Comparison of ENCODE assay signal across 8 cellular contexts in the genomic region with DNA sequence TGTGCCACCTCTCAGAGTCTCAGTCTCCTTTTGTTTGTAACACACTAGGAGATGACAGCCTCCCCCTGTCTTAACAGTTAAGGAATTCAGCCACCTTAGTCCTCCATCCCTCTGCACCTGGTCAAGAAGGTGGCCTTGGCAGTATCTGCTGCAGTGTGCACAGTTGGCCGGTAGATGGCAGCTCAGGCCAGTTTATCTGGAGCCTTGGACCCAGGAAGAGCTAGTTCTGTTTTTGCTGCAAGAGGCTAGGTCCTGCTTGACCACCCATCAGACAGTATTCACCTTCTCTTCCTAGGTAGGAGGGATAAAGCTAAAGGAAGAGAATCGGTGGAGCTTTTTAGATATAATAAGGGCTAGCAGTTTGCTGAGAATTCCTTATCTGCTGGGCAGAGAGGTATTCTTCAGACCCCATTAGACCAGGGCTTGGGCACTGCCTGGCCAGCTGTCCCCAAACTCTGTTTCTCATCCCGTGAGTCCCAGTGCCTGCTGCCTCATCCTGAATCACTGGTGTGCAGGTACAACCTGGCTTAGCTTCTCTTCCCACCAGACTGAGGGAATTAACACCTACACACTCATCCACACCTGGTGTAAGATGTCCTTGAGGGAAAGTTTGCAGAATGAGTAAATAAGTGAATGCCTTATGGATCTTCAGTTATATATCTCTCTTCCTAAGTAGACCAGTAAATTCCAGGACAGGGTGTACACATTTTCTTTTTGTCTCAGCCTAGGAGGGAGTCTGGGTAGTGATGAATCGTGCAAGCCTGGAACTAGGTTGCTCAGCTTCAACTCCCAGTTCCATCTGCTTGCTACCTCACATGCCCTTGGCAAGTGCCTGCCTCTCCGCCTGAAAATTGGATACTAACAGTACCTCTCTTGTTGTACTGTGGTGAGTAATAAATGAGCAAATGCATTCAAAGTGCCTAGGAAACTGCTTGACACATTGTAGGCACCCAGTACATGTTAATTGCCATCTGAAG.
DNase-seq lines count a peak whose midpoint lies in the region; ATAC-seq and TF ChIP-seq lines count a peak whose summit lies in the region.

No MANE protein-coding gene starts in this region.

- POLR2A ChIA-PET in Caco-2 (lab: Charles Lee), result interaction anchor here (0.6 kb wide), 1 partner anchor 70 kb away, joined by 3 read pairs; no protein-coding TSS in a partner anchor
- POLR2A ChIA-PET in IMR-90 (lab: Charles Lee; ENCODE audit: unreplicated experiment), result no interaction called here

- H3K79me1 ChIP-seq in IMR-90 (ENCODE audit: low read depth in 1 of 2, low read length in 2 of 2), result no peaks in the 10 kb centered on the region

- peaks cover 11% of the 10 kb centered on the region for H3K27me3 Mint-ChIP-seq in Caco-2 (ENCODE audit: insufficient read depth, unreplicated experiment)

- H3K27ac Mint-ChIP-seq in Caco-2 (ENCODE audit: unreplicated experiment), result no peak overlapping the region

- DNase-seq in Caco-2, result peak; percentile 82 to 90
- peak; percentile 72 for DNase-seq in IMR-90
- DNase-seq in Peyer's patch, result peak; percentile 56 to 84 (median 78)
- peak; percentile 7 for DNase-seq in activated T-helper 1 cell treated with Interleukin-2 at 50 U/mL for 16 hours (ENCODE audit: low read depth)
- peak; percentile 57 for DNase-seq in fibroblast of the conjunctiva (ENCODE audit: low read depth)
- peak in 47 of 56 donors; percentile 5 to 82 (median 39) for DNase-seq in nucleus accumbens (lab: John Stamatoyannopoulos, UW)
- peak; percentile 53 to 78 for DNase-seq in tibial artery

- H4K91ac ChIP-seq in IMR-90 (ENCODE audit: insufficient read depth, low read depth, low read length), result peak overlapping the region; percentile 1; the same call in 1 of the 2 replicates

- H3K4ac ChIP-seq in IMR-90 (ENCODE audit: low read depth, low read length), result peak overlapping the region; percentile 13; the same call in 1 of the 2 replicates

- H2AK5ac ChIP-seq in IMR-90 (ENCODE audit: low read depth, low read length), result 0 out of 2 replicates have a peak overlapping the region, but pooled peaks have one; percentile 37

- H3K9me1 ChIP-seq in IMR-90 (ENCODE audit: insufficient read depth, low read length), result no peaks in the 10 kb centered on the region; the same call in 1 of the 2 replicates

- CTCF ChIA-PET in Caco-2 (lab: Charles Lee) (interaction anchor here (0.5 to 7.2 kb wide), 63 partner anchors 8 to 847 kb away, joined by 3 to 392 read pairs (median 4); a partner anchor contains a TSS), IMR-90 (lab: Yijun Ruan, JAX) (interaction anchor here (0.6 to 3.2 kb wide), 29 partner anchors 19 to 849 kb away, joined by 3 to 28 read pairs (median 4); no protein-coding TSS in a partner anchor)

- no peak overlapping the region for H2BK5ac ChIP-seq in IMR-90 (ENCODE audit: low read depth, low read length, poor library complexity, severe bottlenecking)

- TF ChIP-seq POLR2A in IMR-90 (IDR thresholded peaks at IDR 0.05; ENCODE audit: low read depth, low read length) (peak; percentile 2; the same call in 1 of the 2 replicates), Peyer's patch (IDR thresholded peaks at IDR 0.05) (no peak)

- H4K8ac ChIP-seq in IMR-90 (ENCODE audit: low read depth in 2 of 2, low read length in 2 of 2), result peak overlapping the region in 1 of 2 experiments; percentile 62; a peak in 2 of 4 replicates

- TF ChIP-seq CTCF in Caco-2 (IDR thresholded peaks at IDR 0.05; ENCODE audit: insufficient read depth in 1 of 2, low read depth in 1 of 2, low read length in 1 of 2, severe bottlenecking in 1 of 2, unreplicated experiment in 1 of 2) (peak; percentile 98 to 99), IMR-90 (conservative IDR thresholded peaks at IDR 0.05; ENCODE audit: low read depth, low read length) (peak; percentile 90), Peyer's patch (IDR thresholded peaks at IDR 0.05) (peak; percentile 41 to 91 (median 86)), tibial artery (IDR thresholded peaks at IDR 0.05) (peak; percentile 90 to 96)

- ATAC-seq in GM21360 (IDR thresholded peaks at IDR 0.05; ENCODE audit: unreplicated experiment), result peak; percentile 83
- ATAC-seq in IMR-90 (ENCODE audit: low read depth), result peak; percentile 95

- no peak overlapping the region for H3K23ac ChIP-seq in IMR-90 (ENCODE audit: low read depth, low read length)

- dilution Hi-C loops in IMR-90 (cut with HindIII; ENCODE audit: low sequenced_read_pairs, unreplicated experiment), result no loop called here

- no peak overlapping the region for H3K56ac ChIP-seq in IMR-90 (ENCODE audit: extremely low read depth, insufficient read depth, low read length)

- H4K5ac ChIP-seq in IMR-90 (ENCODE audit: low read depth, low read length), result peak overlapping the region; percentile 15; the same call in 1 of the 2 replicates

- intact Hi-C loops in Caco-2 (cut with micrococcal nuclease; ENCODE audit: unreplicated experiment), result loop anchor here (1.0 to 10.0 kb wide), 11 partner anchors 70 to 847 kb away; no protein-coding TSS in a partner anchor
- intact Hi-C loops in IMR-90 (cut with micrococcal nuclease), result loop anchor here (1.0 to 10.0 kb wide), 10 partner anchors 70 to 1059 kb away; a partner anchor contains a TSS
- intact Hi-C loops in tibial artery (cut with DNase I; ENCODE audit: low total_unique reads), result loop anchor here (2.0 kb wide), 1 partner anchor 69 kb away; no protein-coding TSS in a partner anchor

- peak overlapping the region; percentile 4; the same call in 1 of the 3 replicates for H2BK15ac ChIP-seq in IMR-90 (ENCODE audit: low read depth, low read length)

- peak overlapping the region; percentile 47; the same call in 1 of the 2 replicates for H2BK120ac ChIP-seq in IMR-90 (ENCODE audit: low read depth, low read length)

- no peak overlapping the region for H3K4me2 ChIP-seq in IMR-90 (ENCODE audit: low read depth, low read length)

- no peaks in the 10 kb centered on the region for H3K4me1 Mint-ChIP-seq in Caco-2 (ENCODE audit: low read depth, unreplicated experiment)

- no peak overlapping the region for H3K27ac ChIP-seq in IMR-90 (ENCODE audit: insufficient read depth, low read length)
- H3K27ac ChIP-seq in Peyer's patch, result no peak overlapping the region
- H3K27ac ChIP-seq in tibial artery, result no peak overlapping the region

- H3K4me3 ChIP-seq in Caco-2 (ENCODE audit: low read depth, low read length) (no peak overlapping the region), IMR-90 (ENCODE audit: insufficient read depth, low read depth, low read length) (no peak overlapping the region), Peyer's patch (no peak overlapping the region), tibial artery (no peak overlapping the region)

- H3K36me3 ChIP-seq in Caco-2 (ENCODE audit: control insufficient read depth, insufficient read depth, low read length), result no peaks in the 10 kb centered on the region
- no peaks in the 10 kb centered on the region for H3K36me3 ChIP-seq in IMR-90 (ENCODE audit: control insufficient read depth, insufficient read depth, low read length)
- H3K36me3 ChIP-seq in Peyer's patch, result no peaks in the 10 kb centered on the region
- no peaks in the 10 kb centered on the region for H3K36me3 ChIP-seq in tibial artery

- H4K20me1 ChIP-seq in IMR-90 (ENCODE audit: insufficient read depth, low read length), result no peaks in the 10 kb centered on the region

- peak overlapping the region; percentile 45 for H2AFZ ChIP-seq in IMR-90 (replicated peaks; ENCODE audit: low read length, poor library complexity)

- H3K9me3 ChIP-seq in Caco-2 (no peaks in the 10 kb centered on the region), IMR-90 (ENCODE audit: control insufficient read depth, insufficient read depth, low read length) (no peaks in the 10 kb centered on the region), Peyer's patch (no peaks in the 10 kb centered on the region), tibial artery (no peaks in the 10 kb centered on the region)

- H3K27me3 ChIP-seq in Caco-2 (replicated peaks; ENCODE audit: control insufficient read depth, insufficient read depth, low read length) (no peaks in the 10 kb centered on the region), IMR-90 (ENCODE audit: control insufficient read depth, insufficient read depth, low read length) (no peaks in the 10 kb centered on the region), Peyer's patch (no peaks in the 10 kb centered on the region), tibial artery (peaks cover 0 to 3% of the 10 kb centered on the region in 2 donors)

- no peak overlapping the region for H3K9ac ChIP-seq in IMR-90 (ENCODE audit: low read depth, low read length)

- 0% methylated on average over 1 of the region's 5 CpGs; no CpG with 5 or more reads in 1 of the 2 experiments for WGBS in IMR-90 (ENCODE audit: extremely low coverage in 2 of 2, insufficient read length in 1 of 2), 2 experiments

- H3K18ac ChIP-seq in IMR-90 (ENCODE audit: low read depth, low read length), result peak overlapping the region; percentile 12; the same call in 1 of the 2 replicates

- peak overlapping the region; percentile 54; the same call in 1 of the 2 replicates for H2BK20ac ChIP-seq in IMR-90 (ENCODE audit: low read depth, low read length)

- peak; percentile 95 for TF ChIP-seq RAD21 in IMR-90 (IDR thresholded peaks at IDR 0.05; ENCODE audit: low read length)

- no peaks in the 10 kb centered on the region for H3K36me3 Mint-ChIP-seq in Caco-2 (ENCODE audit: insufficient read depth, unreplicated experiment)

- H3K9me3 Mint-ChIP-seq in Caco-2 (ENCODE audit: unreplicated experiment), result no peaks in the 10 kb centered on the region

- H2AK9ac ChIP-seq in IMR-90 (replicated peaks; ENCODE audit: low read depth, low read length, poor library complexity), result no peak overlapping the region

- H3K4me1 ChIP-seq in Caco-2 (no peaks in the 10 kb centered on the region), IMR-90 (ENCODE audit: control insufficient read depth, insufficient read depth, low read length) (peaks cover 7% of the 10 kb centered on the region; the same call in 1 of the 2 replicates), Peyer's patch (no peaks in the 10 kb centered on the region), tibial artery (no peaks in the 10 kb centered on the region)

- in situ Hi-C loops in IMR-90 (cut with MboI; ENCODE audit: low sequenced_read_pairs), result loop anchor here (5.0 to 10.0 kb wide), 2 partner anchors 312 to 849 kb away; no protein-coding TSS in a partner anchor

- BruUV-seq in Caco-2 (replicated peaks; lab: Mats Ljungman, UMichigan) (no TSS peak), IMR-90 (replicated peaks; lab: Mats Ljungman, UMichigan) (no TSS peak)

- H3K14ac ChIP-seq in IMR-90 (replicated peaks; ENCODE audit: low read depth, low read length), result 0 out of 2 replicates have a peak overlapping the region, but pooled peaks have one; percentile 25

- H3K4me3 Mint-ChIP-seq in Caco-2 (ENCODE audit: unreplicated experiment), result no peak overlapping the region

TF ChIP-seq in IMR-90, 13 proteins besides CTCF, POLR2A, EP300 and RAD21 (continues in another document):
- no peak for TF ChIP-seq NFE2L2 (IDR thresholded peaks at IDR 0.05; ENCODE audit: low read depth, low read length)
- no peak for TF ChIP-seq MAFK (IDR thresholded peaks at IDR 0.05; ENCODE audit: low read depth, low read length)

Comparison
In these comparisons a context has a peak if more than half of its experiments do, and no peak if none do; other contexts are left out.
1. DNase-seq: peak in every context shown above with its lines; median percentile 86 in Caco-2; 78 in Peyer's patch; 72 in IMR-90; 66 in tibial artery; 57 in fibroblast of the conjunctiva; 39 in nucleus accumbens; 7 in activated T-helper 1 cell treated with Interleukin-2 at 50 U/mL for 16 hours.